ENCODE assay signal across 16 cellular contexts in the genomic region with DNA sequence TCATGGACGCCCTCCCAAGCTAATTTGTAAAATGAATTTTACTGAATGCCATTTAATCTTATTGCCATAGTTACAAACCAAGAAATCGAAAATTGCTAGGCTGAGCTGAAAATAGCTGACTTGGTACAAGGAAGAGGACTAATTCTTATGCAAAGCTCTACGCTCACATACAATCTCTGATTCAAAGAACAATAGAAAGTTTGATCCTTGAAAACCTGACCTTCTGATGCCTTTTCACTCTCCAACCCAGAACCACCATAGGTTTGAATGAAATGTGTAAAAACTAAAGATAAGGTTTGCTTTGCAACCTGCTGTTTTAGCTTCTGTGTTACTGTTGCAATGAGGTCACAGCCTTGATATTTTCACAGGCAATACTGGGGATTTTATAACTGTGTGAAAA.
"Had no signal": no experiment of that assay in that cellular context is flagged by ENCODE, and none has a peak within 500 bp of the region (broad histone marks: within the 10 kb centered on the region; RNA-seq: fewer than 3 reads in every experiment).

No MANE protein-coding gene starts in this region.

- H3K4me3 ChIP-seq: ascending aorta, dorsolateral prefrontal cortex, prostate gland, thyroid gland had no signal

- DNase-seq: activated CD4-positive, alpha-beta memory T cell treated with anti-CD3 and anti-CD28 coated beads for 36 hours; activated CD4-positive, alpha-beta T cell treated with anti-CD3 and anti-CD28 coated beads for 36 hours; activated CD8-positive, alpha-beta memory T cell treated with anti-CD3 and anti-CD28 coated beads, Interleukin-2, amount 10 ng/mL, durations not matched to agents 7 days and 5 days; activated naive CD4-positive, alpha-beta T cell treated with anti-CD3 and anti-CD28 coated beads for 36 hours; activated T-cell treated with anti-CD3 and anti-CD28 coated beads, Interleukin-2, amount 50 U/mL, for 1 hour; mammary epithelial cell; naive thymus-derived CD8-positive, alpha-beta T cell; stimulated activated CD4-positive, alpha-beta T cell treated with anti-CD3 and anti-CD28 coated beads, Interleukin-2, amount 100 ng/mL, for 24 hours; thyroid gland; WERI-Rb-1 had no signal

- H3K4me1 Mint-ChIP-seq: activated CD4-positive, alpha-beta T cell treated with anti-CD3 and anti-CD28 coated beads for 36 hours; activated CD8-positive, alpha-beta memory T cell treated with anti-CD3 and anti-CD28 coated beads, Interleukin-2, amount 10 ng/mL, durations not matched to agents 7 days and 5 days; stimulated activated effector memory CD8-positive, alpha-beta T cell treated with anti-CD3 and anti-CD28 coated beads, Interleukin-12 subunit alpha, Interleukin-12 subunit beta, amount 100 ng/mL, for 72 hours had no signal

- H3K9me3 Mint-ChIP-seq: activated CD4-positive, alpha-beta memory T cell treated with anti-CD3 and anti-CD28 coated beads for 36 hours; activated T-helper 2 cell treated with anti-CD3 and anti-CD28 coated beads, Interferon-gamma antibody, Interleukin-2, Interleukin-4, amounts not matched to agents 10 μg/mL and 5 μg/mL and 100 μg/mL, durations not matched to agents 14 hours and 24 hours and 36 hours; T-helper 1 cell treated with Interleukin-12 subunit alpha and Interleukin-12 subunit beta and Interleukin-4 antibody, amounts not matched to agents 30 μg/mL and 1 μg/mL, for 36 hours had no signal

- H3K27ac ChIP-seq: ascending aorta, dorsolateral prefrontal cortex, prostate gland, thyroid gland, WERI-Rb-1 had no signal

- H3K27ac Mint-ChIP-seq: activated CD4-positive, alpha-beta memory T cell treated with anti-CD3 and anti-CD28 coated beads for 36 hours; activated CD4-positive, alpha-beta T cell treated with anti-CD3 and anti-CD28 coated beads for 36 hours; activated CD8-positive, alpha-beta memory T cell treated with anti-CD3 and anti-CD28 coated beads, Interleukin-2, amount 10 ng/mL, durations not matched to agents 7 days and 5 days; activated naive CD4-positive, alpha-beta T cell treated with anti-CD3 and anti-CD28 coated beads for 36 hours; activated T-helper 2 cell treated with anti-CD3 and anti-CD28 coated beads, Interferon-gamma antibody, Interleukin-2, Interleukin-4, amounts not matched to agents 10 μg/mL and 5 μg/mL and 100 μg/mL, durations not matched to agents 14 hours and 24 hours and 36 hours; naive thymus-derived CD8-positive, alpha-beta T cell; stimulated activated effector memory CD8-positive, alpha-beta T cell treated with anti-CD3 and anti-CD28 coated beads, Interleukin-12 subunit alpha, Interleukin-12 subunit beta, amount 100 ng/mL, for 72 hours; T-helper 1 cell treated with Interleukin-12 subunit alpha and Interleukin-12 subunit beta and Interleukin-4 antibody, amounts not matched to agents 30 μg/mL and 1 μg/mL, for 36 hours had no signal

- H3K27me3 Mint-ChIP-seq: activated CD4-positive, alpha-beta memory T cell treated with anti-CD3 and anti-CD28 coated beads for 36 hours; activated CD4-positive, alpha-beta T cell treated with anti-CD3 and anti-CD28 coated beads for 36 hours; activated CD8-positive, alpha-beta memory T cell treated with anti-CD3 and anti-CD28 coated beads, Interleukin-2, amount 10 ng/mL, durations not matched to agents 7 days and 5 days had no signal

- H3K4me3 Mint-ChIP-seq: activated CD4-positive, alpha-beta memory T cell treated with anti-CD3 and anti-CD28 coated beads for 36 hours; activated CD4-positive, alpha-beta T cell treated with anti-CD3 and anti-CD28 coated beads for 36 hours; activated CD8-positive, alpha-beta memory T cell treated with anti-CD3 and anti-CD28 coated beads, Interleukin-2, amount 10 ng/mL, durations not matched to agents 7 days and 5 days; activated naive CD4-positive, alpha-beta T cell treated with anti-CD3 and anti-CD28 coated beads for 36 hours; naive thymus-derived CD8-positive, alpha-beta T cell; stimulated activated effector memory CD8-positive, alpha-beta T cell treated with anti-CD3 and anti-CD28 coated beads, Interleukin-12 subunit alpha, Interleukin-12 subunit beta, amount 100 ng/mL, for 72 hours; T-helper 1 cell treated with Interleukin-12 subunit alpha and Interleukin-12 subunit beta and Interleukin-4 antibody, amounts not matched to agents 30 μg/mL and 1 μg/mL, for 36 hours had no signal

- H3K4me1 ChIP-seq: ascending aorta, prostate gland, thyroid gland had no signal

- H3K36me3 ChIP-seq: ascending aorta, prostate gland, thyroid gland, WERI-Rb-1 had no signal

- H3K36me3 Mint-ChIP-seq: activated CD4-positive, alpha-beta memory T cell treated with anti-CD3 and anti-CD28 coated beads for 36 hours; activated CD8-positive, alpha-beta memory T cell treated with anti-CD3 and anti-CD28 coated beads, Interleukin-2, amount 10 ng/mL, durations not matched to agents 7 days and 5 days; naive thymus-derived CD8-positive, alpha-beta T cell; stimulated activated effector memory CD8-positive, alpha-beta T cell treated with anti-CD3 and anti-CD28 coated beads, Interleukin-12 subunit alpha, Interleukin-12 subunit beta, amount 100 ng/mL, for 72 hours had no signal

- H3K27me3 ChIP-seq: ascending aorta, dorsolateral prefrontal cortex, thyroid gland had no signal

- H3K9me3 ChIP-seq: ascending aorta, prostate gland, thyroid gland had no signal
